ENCODE assay signal across 8 cellular contexts in genomic region chr5:142426129-142426641, GRCh38.
DNase-seq lines count a peak whose midpoint lies in the region; ATAC-seq, FAIRE-seq and TF ChIP-seq lines count a peak whose summit lies in the region.

No MANE protein-coding gene starts in this region.

- H3K4me1 ChIP-seq in mesenchymal stem cell (ENCODE audit: control insufficient read depth, insufficient read depth, low read depth, low read length) = peaks cover 12% of the 10 kb centered on the region

- H3K27ac Mint-ChIP-seq in HFFc6 = no peak overlapping the region

- H3K9ac ChIP-seq in mesenchymal stem cell (ENCODE audit: low read length) = no peak overlapping the region

- peak overlapping the region; percentile 21 for H2BK15ac ChIP-seq in mesenchymal stem cell (ENCODE audit: low read depth, poor library complexity, severe bottlenecking)

- H3K36me3 Mint-ChIP-seq in HFFc6 (ENCODE audit: low read depth) = peaks cover 21% of the 10 kb centered on the region

- no peaks in the 10 kb centered on the region for H3K79me1 ChIP-seq in mesenchymal stem cell (replicated peaks; ENCODE audit: low read length, poor library complexity, severe bottlenecking)

- WGBS in mesenchymal stem cell = 46% methylated on average over 10 of the region's 10 CpGs

- no peak for TF ChIP-seq CTCF in AG10803 (conservative IDR thresholded peaks at IDR 0.05; ENCODE audit: low read length)
- TF ChIP-seq CTCF in HFFc6 (IDR thresholded peaks at IDR 0.05) = no peak

- ATAC-seq in HG03342 (IDR thresholded peaks at IDR 0.05; ENCODE audit: unreplicated experiment) = no peak

- H2AK5ac ChIP-seq in mesenchymal stem cell (ENCODE audit: low read length, severe bottlenecking) = no peak overlapping the region

- no peak overlapping the region for H3K14ac ChIP-seq in mesenchymal stem cell (ENCODE audit: low read length in 2 of 2)

- peak overlapping the region; percentile 77 for H2BK120ac ChIP-seq in mesenchymal stem cell (ENCODE audit: low read depth, low read length)

- peaks cover 25% of the 10 kb centered on the region for H3K4me1 Mint-ChIP-seq in HFFc6 (ENCODE audit: low read depth)

- DNase-seq in AG10803 (ENCODE audit: low read depth) = peak; percentile 43
- DNase-seq in MG63 = peak; percentile 90
- DNase-seq in astrocyte of the hippocampus (ENCODE audit: low read depth, low spot score) = peak; percentile 68
- peak; percentile 81 for DNase-seq in mesenchymal stem cell
- no peak for DNase-seq in HTR-8/SVneo (ENCODE audit: insufficient read length, low spot score)
- no peak for DNase-seq in HFFc6
- no peak for DNase-seq in iPS-NIHi7 (ENCODE audit: extremely low spot score)

- H2AFZ ChIP-seq in mesenchymal stem cell (ENCODE audit: low read depth, low read length) = no peak overlapping the region

- peak overlapping the region in 1 of 2 experiments; percentile 41 for H3K4ac ChIP-seq in mesenchymal stem cell (ENCODE audit: low read depth in 1 of 2, low read length in 2 of 2)

- FAIRE-seq in HTR-8/SVneo (lab: Jason Lieb, UNC) = no peak

- H3K27me3 ChIP-seq in MG63 = no peaks in the 10 kb centered on the region
- no peaks in the 10 kb centered on the region for H3K27me3 ChIP-seq in mesenchymal stem cell (ENCODE audit: control insufficient read depth in 1 of 2, insufficient read depth in 1 of 2, low read length in 2 of 2)

- H4K91ac ChIP-seq in mesenchymal stem cell (ENCODE audit: low read length) = peak overlapping the region; percentile 6

- no peak overlapping the region for H3K23ac ChIP-seq in mesenchymal stem cell (ENCODE audit: low read length in 2 of 2)

- H2BK12ac ChIP-seq in mesenchymal stem cell (ENCODE audit: low read length in 2 of 2) = peak overlapping the region; percentile 23 to 50

- H3K4me3 Mint-ChIP-seq in HFFc6 = no peak overlapping the region

- H2BK5ac ChIP-seq in mesenchymal stem cell (ENCODE audit: low read depth, low read length, poor library complexity, severe bottlenecking) = no peak overlapping the region

- peak overlapping the region; percentile 41 for H3K27ac ChIP-seq in mesenchymal stem cell (ENCODE audit: low read length, poor library complexity, severe bottlenecking)

- H3K27me3 Mint-ChIP-seq in HFFc6 (ENCODE audit: insufficient read depth) = no peaks in the 10 kb centered on the region; the same call in 1 of the 2 replicates

- H3K18ac ChIP-seq in mesenchymal stem cell (ENCODE audit: low read depth in 1 of 2, low read length in 2 of 2) = peak overlapping the region; percentile 16 to 54

- H3K9me3 ChIP-seq in MG63 (no peaks in the 10 kb centered on the region), mesenchymal stem cell (ENCODE audit: control insufficient read depth, low read length) (no peaks in the 10 kb centered on the region)

- H3K36me3 ChIP-seq in MG63 = no peaks in the 10 kb centered on the region
- H3K36me3 ChIP-seq in mesenchymal stem cell (ENCODE audit: control insufficient read depth in 1 of 2, insufficient read depth in 2 of 2, low read depth in 1 of 2, low read length in 2 of 2) = peaks cover 0 to 16% of the 10 kb centered on the region in 2 experiments

- H3K4me2 ChIP-seq in mesenchymal stem cell (ENCODE audit: low read length, poor library complexity, severe bottlenecking) = no peak overlapping the region

- H3K4me3 ChIP-seq in AG10803 (ENCODE audit: low read length) (no peak overlapping the region), MG63 (no peak overlapping the region), mesenchymal stem cell (ENCODE audit: insufficient read depth in 1 of 2, low read depth in 1 of 2, low read length in 2 of 2) (no peak overlapping the region)

- H3K9me3 Mint-ChIP-seq in HFFc6 = no peaks in the 10 kb centered on the region

- H4K8ac ChIP-seq in mesenchymal stem cell (ENCODE audit: low read length) = peak overlapping the region; percentile 79

Comparison
In these comparisons a context has a peak if more than half of its experiments do, and no peak if none do; other contexts are left out.
1. DNase-seq: peak in AG10803 (single experiment), MG63 (single experiment), astrocyte of the hippocampus (single experiment) and mesenchymal stem cell (single experiment); none in HTR-8/SVneo (single experiment), HFFc6 (single experiment) and iPS-NIHi7 (single experiment).